ENCODE assay signal across 8 cellular contexts in the genomic region with DNA sequence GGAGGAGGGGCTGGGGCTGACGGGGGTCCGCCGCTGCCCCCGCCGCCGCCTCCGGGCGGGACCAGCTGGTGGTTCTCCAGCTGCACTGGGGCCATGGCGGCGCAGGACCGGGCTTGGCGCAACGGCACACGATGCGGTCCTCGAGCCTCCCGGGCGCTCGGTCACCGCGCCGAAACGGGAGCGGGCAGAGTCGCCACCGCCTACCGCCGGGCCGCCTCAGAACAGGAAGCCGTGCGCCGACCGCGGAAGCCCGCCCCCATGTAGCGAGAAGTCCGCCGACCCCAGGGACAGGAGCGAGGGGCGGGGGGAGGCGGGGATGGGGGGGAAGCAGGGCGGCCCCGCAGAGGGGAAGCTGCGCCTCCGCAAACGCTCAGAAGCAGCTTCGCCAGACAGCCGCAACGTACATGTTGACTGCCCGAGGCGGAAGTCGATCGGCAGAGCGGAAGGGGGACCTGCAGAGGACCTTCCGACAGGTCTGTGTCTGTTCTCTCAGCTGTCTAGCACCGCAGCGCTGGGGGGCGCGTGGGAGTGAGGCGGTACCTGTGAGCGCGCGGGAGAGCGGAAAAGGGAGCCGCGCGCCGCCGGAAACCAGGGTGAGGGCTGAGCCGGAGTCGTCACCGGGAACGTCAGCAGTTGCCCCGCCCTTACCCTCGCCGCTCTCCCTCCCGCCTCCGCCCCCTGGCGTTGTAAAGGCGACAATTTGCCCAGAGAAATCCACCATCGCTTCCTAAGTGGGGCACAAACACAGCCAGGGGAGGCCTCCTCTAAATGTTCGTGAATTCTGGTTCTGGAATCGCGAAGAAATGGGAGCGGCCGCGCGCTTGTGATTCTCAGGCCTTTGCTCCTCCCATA. TPM values are rescaled to one million over a fixed set of nuclear protein-coding genes. Genes with fewer than 3 reads are reported as not detected.
DNase-seq lines count a peak whose midpoint lies in the region; ATAC-seq and TF ChIP-seq lines count a peak whose summit lies in the region.

Gene MED14 (minus strand): TSS at position 225 of the 852 bp plus-strand sequence. CDS start 130 bp downstream, at position 95.

- H3K9me3 ChIP-seq in T-helper 17 cell (ENCODE audit: control insufficient read depth, low read length, poor library complexity, severe bottlenecking) (no peaks in the 10 kb centered on the region), uterus (no peaks in the 10 kb centered on the region)

- peak; percentile 90 for DNase-seq in NCI-H1694 treated with DMSO at 0.1 percent for 48 hours (lab: John Stamatoyannopoulos, UW)
- DNase-seq in T-helper 17 cell: peak; percentile 79 to 87 (median 80)
- DNase-seq in left ventricle myocardium superior: peak; percentile 89
- DNase-seq in pulmonary artery endothelial cell (ENCODE audit: low read depth, low spot score): peak; percentile 50
- DNase-seq in uterus: peak; percentile 88

- no peaks in the 10 kb centered on the region for H3K27me3 Mint-ChIP-seq in T-helper 17 cell

- no peaks in the 10 kb centered on the region for H3K36me3 Mint-ChIP-seq in T-helper 17 cell (ENCODE audit: low read depth)

- TF ChIP-seq POLR2A in uterus (IDR thresholded peaks at IDR 0.05): peak; percentile 44 to 71

- no peaks in the 10 kb centered on the region for H3K4me1 ChIP-seq in uterus

- peak within 1 kb of the TSS; percentile 91 for H3K27ac Mint-ChIP-seq in T-helper 17 cell

- ATAC-seq in GM18498 (IDR thresholded peaks at IDR 0.05; ENCODE audit: unreplicated experiment): peak; percentile 89
- peak; percentile 80 for ATAC-seq in HG02938 (IDR thresholded peaks at IDR 0.05; ENCODE audit: unreplicated experiment)
- ATAC-seq in T-helper 17 cell: peak; percentile 91
- peak; percentile 98 for ATAC-seq in left ventricle myocardium superior

- TF ChIP-seq CTCF in uterus (IDR thresholded peaks at IDR 0.05): peak; percentile 42 to 64 (median 50)

- H3K36me3 ChIP-seq in uterus: no peaks in the 10 kb centered on the region

- H3K4me3 ChIP-seq in uterus: peak within 1 kb of the TSS; percentile 73 to 77

- intact Hi-C loops in left ventricle myocardium superior (cut with micrococcal nuclease): no loop called here
- intact Hi-C loops in uterus (cut with DNase I; ENCODE audit: low total_unique reads): no loop called here

- H3K4me1 Mint-ChIP-seq in T-helper 17 cell: peaks cover 20% of the 10 kb centered on the region

- peaks cover 0 to 8% of the 10 kb centered on the region in 2 donors for H3K27me3 ChIP-seq in uterus

- H3K4me3 Mint-ChIP-seq in T-helper 17 cell: peak within 1 kb of the TSS; percentile 89

- H3K27ac ChIP-seq in angular gyrus (ENCODE audit: low read depth, low read length) (peak within 1 kb of the TSS; percentile 90), uterus (peak within 1 kb of the TSS; percentile 92)

RNA-seq across cellular contexts. Expression of gene MED14, which starts in this region (rescaled TPM):
- total RNA-seq in T-helper 17 cell (10 to 100 TPM; 47.5 to 49.9 TPM), left ventricle myocardium superior (30.4 TPM), pulmonary artery endothelial cell (14.6 and 16.6 TPM in 2 replicates), uterus (100 to 1,000 TPM in 1 of 4 donors, 10 to 100 TPM in 3; 12.6 to 125 (median 46.8) TPM)

Comparison
In these comparisons a context has a peak if more than half of its experiments do, and no peak if none do; other contexts are left out.
1. Peak in every context shown above with its lines: DNase-seq, ATAC-seq, H3K4me3 ChIP-seq and H3K27ac ChIP-seq.